In genomic region chr10:59240581-59241183, GRCh38 we compare ENCODE assay signal across 8 cellular contexts.
DNase-seq lines count a peak whose midpoint lies in the region; ATAC-seq, FAIRE-seq and TF ChIP-seq lines count a peak whose summit lies in the region.

No MANE protein-coding gene starts in this region.

- H3K27me3 ChIP-seq in OCI-LY3 (ENCODE audit: low read depth, low read length) (no peaks in the 10 kb centered on the region), endothelial cell of umbilical vein (ENCODE audit: control insufficient read depth in 2 of 2, insufficient read depth in 2 of 2, low read length in 2 of 2) (no peaks in the 10 kb centered on the region), pancreas (no peaks in the 10 kb centered on the region)

- intact Hi-C loops in endothelial cell of umbilical vein (cut with micrococcal nuclease) = loop anchor here (1.0 to 10.0 kb wide), 5 partner anchors 340 to 793 kb away; no protein-coding TSS in a partner anchor
- intact Hi-C loops in pancreas (cut with DNase I) = loop anchor here in 2 of 3 donors (5.0 to 10.0 kb wide), 2 partner anchors 334 to 337 kb away; no protein-coding TSS in a partner anchor

- BruUV-seq in endothelial cell of umbilical vein (replicated peaks; lab: Mats Ljungman, UMichigan) = no TSS peak

- H4K20me1 ChIP-seq in OCI-LY3 (ENCODE audit: insufficient read depth, low read length) (no peaks in the 10 kb centered on the region), endothelial cell of umbilical vein (replicated peaks; ENCODE audit: control insufficient read depth, extremely low read depth, insufficient read depth, low read length) (no peaks in the 10 kb centered on the region)

- no peak for TF ChIP-seq POLR2A in endothelial cell of umbilical vein (IDR thresholded peaks at IDR 0.05; ENCODE audit: low read depth, low read length)

- H3K79me2 ChIP-seq in OCI-LY3 (ENCODE audit: low read length) = no peaks in the 10 kb centered on the region
- no peaks in the 10 kb centered on the region for H3K79me2 ChIP-seq in endothelial cell of umbilical vein (ENCODE audit: control insufficient read depth, insufficient read depth, low read length)

- peak; percentile 54 for DNase-seq in AG10803 (ENCODE audit: low read depth)
- peak; percentile 9 for DNase-seq in GM13977 (ENCODE audit: low spot score)
- peak; percentile 52 for DNase-seq in endothelial cell of umbilical vein (ENCODE audit: low read depth, low spot score)
- DNase-seq in pancreas = peak in 1 of 6 donors; percentile 20
- DNase-seq in COLO829 (ENCODE audit: low spot score) = no peak
- DNase-seq in GM19238 (ENCODE audit: insufficient read length, low spot score) = no peak

- H2AFZ ChIP-seq in OCI-LY3 (ENCODE audit: low read depth, low read length) (no peak overlapping the region), endothelial cell of umbilical vein (ENCODE audit: low read depth, low read length) (no peak overlapping the region)

- dilution Hi-C loops in endothelial cell of umbilical vein (cut with MboI; ENCODE audit: extremely low pct_ligation_motif_present, low sequenced_read_pairs) = no loop called here

- H3K9me3 ChIP-seq in OCI-LY3 (ENCODE audit: insufficient read depth, low read length) (no peaks in the 10 kb centered on the region), endothelial cell of umbilical vein (replicated peaks; ENCODE audit: control insufficient read depth, insufficient read depth, low read length) (no peaks in the 10 kb centered on the region), pancreas (no peaks in the 10 kb centered on the region)

- H3K36me3 ChIP-seq in OCI-LY3 (replicated peaks; ENCODE audit: low read depth, low read length) = no peaks in the 10 kb centered on the region
- no peaks in the 10 kb centered on the region for H3K36me3 ChIP-seq in endothelial cell of umbilical vein (ENCODE audit: control insufficient read depth in 2 of 2, extremely low read depth in 1 of 2, insufficient read depth in 2 of 2, low read length in 2 of 2)
- H3K36me3 ChIP-seq in pancreas = no peaks in the 10 kb centered on the region

- H3K4me2 ChIP-seq in OCI-LY3 (ENCODE audit: low read length) (no peak overlapping the region), endothelial cell of umbilical vein (ENCODE audit: insufficient read depth, low read length) (no peak overlapping the region)

- H3K4me3 ChIP-seq in AG10803 (ENCODE audit: low read length) (no peak overlapping the region), OCI-LY3 (ENCODE audit: low read length) (no peak overlapping the region), endothelial cell of umbilical vein (replicated peaks in 1 of 3; ENCODE audit: insufficient read depth in 1 of 3, low read depth in 1 of 3, low read length in 3 of 3) (no peak overlapping the region), pancreas (no peak overlapping the region)

- H3K9me1 ChIP-seq in endothelial cell of umbilical vein (replicated peaks; ENCODE audit: control insufficient read depth, extremely low read depth, insufficient read depth, low read length) = no peaks in the 10 kb centered on the region

- TF ChIP-seq CTCF in AG10803 (conservative IDR thresholded peaks at IDR 0.05; ENCODE audit: low read length) = peak; percentile 62
- peak; percentile 49 for TF ChIP-seq CTCF in GM13977 (IDR thresholded peaks at IDR 0.05; ENCODE audit: extremely low read depth, insufficient read depth, missing control alignments)
- TF ChIP-seq CTCF in OCI-LY3 (IDR thresholded peaks at IDR 0.05; ENCODE audit: low read depth, low read length) = peak; percentile 60
- peak; percentile 18 to 22 for TF ChIP-seq CTCF in endothelial cell of umbilical vein (IDR thresholded peaks at IDR 0.05; ENCODE audit: extremely low read depth in 1 of 2, insufficient read depth in 1 of 2, low read depth in 1 of 2, low read length in 2 of 2)
- TF ChIP-seq CTCF in pancreas (IDR thresholded peaks at IDR 0.05) = peak; percentile 27 to 57 (median 38)

- H3K9ac ChIP-seq in OCI-LY3 (ENCODE audit: low read length) (no peak overlapping the region), endothelial cell of umbilical vein (replicated peaks; ENCODE audit: extremely low read depth, insufficient read depth, low read length) (no peak overlapping the region)

- H3K4me1 ChIP-seq in OCI-LY3 (ENCODE audit: low read length) (no peaks in the 10 kb centered on the region), endothelial cell of umbilical vein (ENCODE audit: control insufficient read depth, extremely low read depth, insufficient read depth, low read length) (no peaks in the 10 kb centered on the region), pancreas (no peaks in the 10 kb centered on the region)

- FAIRE-seq in endothelial cell of umbilical vein (lab: Jason Lieb, UNC) (peak; percentile 50), pancreas (lab: Jason Lieb, UNC) (peak; percentile 93)

- POLR2A ChIA-PET in endothelial cell of umbilical vein (lab: Charles Lee) = no interaction called here

- ATAC-seq in pancreas (peak in 3 of 4 donors; percentile 60 to 62 (median 61)), esophagus mucosa (no peak)

- in situ Hi-C loops in GM13977 (cut with MboI; ENCODE audit: low pct_unique_long_range_greater_than_20kb, low sequenced_read_pairs, unreplicated experiment) = loop anchor here (25.0 kb wide), 1 partner anchor 372 kb away; no protein-coding TSS in a partner anchor

- CTCF ChIA-PET in endothelial cell of umbilical vein (lab: Charles Lee) = interaction anchor here (0.7 to 1.7 kb wide), 3 partner anchors 9 to 566 kb away, joined by 3 to 9 read pairs (median 3); no protein-coding TSS in a partner anchor

- H3K27ac ChIP-seq in OCI-LY3 (ENCODE audit: low read length) (no peak overlapping the region), endothelial cell of umbilical vein (ENCODE audit: insufficient read depth, low read depth, low read length) (no peak overlapping the region), pancreas (no peak overlapping the region)

- 37 to 46% methylated on average over 2 of the region's 2 CpGs for WGBS in pancreas, 2 donors

TF ChIP-seq in endothelial cell of umbilical vein, 7 proteins besides CTCF, POLR2A, EP300 and RAD21:
- TF ChIP-seq JUN (IDR thresholded peaks at IDR 0.05; ENCODE audit: borderline replicate concordance, insufficient read depth, insufficient read length, low read depth) (no peak), GATA2 (IDR thresholded peaks at IDR 0.05; ENCODE audit: insufficient read depth, insufficient read length, low read depth, low read length) (no peak), MAX (IDR thresholded peaks at IDR 0.05; ENCODE audit: insufficient read depth, insufficient read length) (no peak), MYC (IDR thresholded peaks at IDR 0.05; ENCODE audit: low read depth, low read length) (no peak), POLR2AphosphoS5 (IDR thresholded peaks at IDR 0.05; ENCODE audit: insufficient read depth, low read depth, low read length) (no peak), EZH2 (IDR thresholded peaks at IDR 0.05; ENCODE audit: borderline replicate concordance, low read depth, low read length, severe bottlenecking) (no peak), FOS (IDR thresholded peaks at IDR 0.05; ENCODE audit: borderline replicate concordance, insufficient read depth, low read length) (no peak)

Comparison
In these comparisons a context has a peak if more than half of its experiments do, and no peak if none do; other contexts are left out.
1. DNase-seq: peak in AG10803 (single experiment), GM13977 (single experiment) and endothelial cell of umbilical vein (single experiment); none in COLO829 (single experiment) and GM19238 (single experiment).
2. Peak in every context shown above with its lines, with median percentiles within 50 percentile points of each other: CTCF ChIP-seq.